22 cellular contexts compared by ENCODE assay signal in the genomic region with DNA sequence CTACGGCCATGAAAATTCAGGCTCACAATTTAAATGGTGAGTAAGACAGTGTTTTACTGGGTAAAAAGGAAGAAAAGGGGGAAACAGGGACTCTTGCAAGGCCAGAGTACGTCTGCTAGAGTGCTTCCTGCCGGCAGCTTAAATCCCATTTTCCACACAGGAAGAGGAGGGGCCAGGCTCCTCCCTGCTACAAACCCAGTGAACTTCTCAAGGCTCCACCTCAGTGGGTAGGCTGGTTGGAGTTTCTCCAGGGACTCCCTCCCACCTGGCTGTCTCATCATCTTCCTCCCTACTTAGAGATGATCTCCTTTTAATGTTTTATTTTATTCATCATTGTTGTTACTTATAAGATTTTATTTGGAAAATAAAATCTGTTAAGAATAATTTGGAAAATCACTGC.
"Had no signal": no experiment of that assay in that cellular context is flagged by ENCODE, and none has a peak within 500 bp of the region (broad histone marks: within the 10 kb centered on the region; RNA-seq: fewer than 3 reads in every experiment).

No MANE protein-coding gene starts in this region.

- H3K9me3 ChIP-seq: esophagus squamous epithelium had no signal

- H3K27ac Mint-ChIP-seq: dendritic cell treated with granulocyte-macrophage colony-stimulating factor and Interleukin-4, amounts not matched to agents 40 ng/mL and 50 ng/mL, for 4 days; natural killer cell treated with Interleukin-12 subunit alpha and Interleukin-12 subunit beta and Interleukin-15 and Interleukin-18, amount 100 ng/mL, for 72 hours; neural progenitor cell had no signal

- FAIRE-seq: colon, kidney, small intestine had no signal

- H3K9ac ChIP-seq: neural progenitor cell had no signal

- H2AFZ ChIP-seq: neural progenitor cell had no signal

- H3K27me3 Mint-ChIP-seq: dendritic cell treated with granulocyte-macrophage colony-stimulating factor and Interleukin-4, amounts not matched to agents 40 ng/mL and 50 ng/mL, for 4 days; natural killer cell treated with Interleukin-12 subunit alpha and Interleukin-12 subunit beta and Interleukin-15 and Interleukin-18, amount 100 ng/mL, for 72 hours had no signal

- H3K4me2 ChIP-seq: neural progenitor cell had no signal

- H3K4me1 ChIP-seq: esophagus squamous epithelium, left ventricle myocardium inferior, neural progenitor cell, psoas muscle, stomach had no signal

- H3K36me3 Mint-ChIP-seq: natural killer cell treated with Interleukin-12 subunit alpha and Interleukin-12 subunit beta and Interleukin-15 and Interleukin-18, amount 100 ng/mL, for 72 hours; neural progenitor cell had no signal

- DNase-seq: esophagus squamous epithelium; foreskin fibroblast; glutamatergic neuron; kidney; left cardiac atrium; left ventricle myocardium inferior; occipital lobe; psoas muscle; retina; sigmoid colon; small intestine; stimulated activated CD4-positive, alpha-beta T cell treated with anti-CD3 and anti-CD28 coated beads, Interleukin-12 subunit alpha, Interleukin-12 subunit beta, amount 100 ng/mL, for 4 hours; stimulated activated naive CD4-positive, alpha-beta T cell; stomach; substantia nigra; trophoblast cell had no signal

- H3K27me3 ChIP-seq: esophagus squamous epithelium, gastroesophageal sphincter, neural progenitor cell, sigmoid colon, stomach had no signal

- H3K4me1 Mint-ChIP-seq: neural progenitor cell had no signal

- H3K4me3 ChIP-seq: esophagus squamous epithelium, gastroesophageal sphincter, left ventricle myocardium inferior, lung, neural progenitor cell, psoas muscle, sigmoid colon, stomach had no signal

- H3K36me3 ChIP-seq: esophagus squamous epithelium, gastroesophageal sphincter, left ventricle myocardium inferior, neural progenitor cell, sigmoid colon, stomach had no signal

- H3K4me3 Mint-ChIP-seq: dendritic cell treated with granulocyte-macrophage colony-stimulating factor and Interleukin-4, amounts not matched to agents 40 ng/mL and 50 ng/mL, for 4 days; natural killer cell treated with Interleukin-12 subunit alpha and Interleukin-12 subunit beta and Interleukin-15 and Interleukin-18, amount 100 ng/mL, for 72 hours; neural progenitor cell had no signal

- H3K27ac ChIP-seq: esophagus squamous epithelium, gastroesophageal sphincter, left ventricle myocardium inferior, neural progenitor cell, psoas muscle, sigmoid colon, stomach had no signal

- ATAC-seq: gastroesophageal sphincter; left cardiac atrium; natural killer cell treated with Interleukin-12 subunit alpha and Interleukin-12 subunit beta and Interleukin-15 and Interleukin-18, amount 100 ng/mL, for 72 hours; psoas muscle had no signal
